In genomic region chr4:67713531-67714247, GRCh38 we compare ENCODE assay signal across 11 cellular contexts. TPM values are rescaled to one million over a fixed set of nuclear protein-coding genes. Genes with fewer than 3 reads are reported as not detected.
DNase-seq lines count a peak whose midpoint lies in the region; ATAC-seq lines count a peak whose summit lies in the region.
"Had no signal": no experiment of that assay in that cellular context is flagged by ENCODE, and none has a peak within 500 bp of the region (broad histone marks: within the 10 kb centered on the region; RNA-seq: fewer than 3 reads in every experiment).

No MANE protein-coding gene starts in this region.

- H3K27ac Mint-ChIP-seq in activated CD8-positive, alpha-beta memory T cell treated with anti-CD3 and anti-CD28 coated beads, Interleukin-2, amount 10 ng/mL, durations not matched to agents 7 days and 5 days: peak overlapping the region; percentile 63
- peak overlapping the region; percentile 75 for H3K27ac Mint-ChIP-seq in stimulated activated memory B cell treated with anti-CD40 and anti-IgM and Interleukin-4, amounts not matched to agents 10 μg/mL and 1 μg/mL and 100 μg/mL, for 72 hours

- H3K4me1 Mint-ChIP-seq in activated CD8-positive, alpha-beta memory T cell treated with anti-CD3 and anti-CD28 coated beads, Interleukin-2, amount 10 ng/mL, durations not matched to agents 7 days and 5 days: peaks cover 16% of the 10 kb centered on the region
- H3K4me1 Mint-ChIP-seq in stimulated activated memory B cell treated with anti-CD40 and anti-IgM and Interleukin-4, amounts not matched to agents 10 μg/mL and 1 μg/mL and 100 μg/mL, for 72 hours: peaks cover 23% of the 10 kb centered on the region

- no peaks in the 10 kb centered on the region for H3K27me3 Mint-ChIP-seq in activated CD8-positive, alpha-beta memory T cell treated with anti-CD3 and anti-CD28 coated beads, Interleukin-2, amount 10 ng/mL, durations not matched to agents 7 days and 5 days
- H3K27me3 Mint-ChIP-seq in stimulated activated memory B cell treated with anti-CD40 and anti-IgM and Interleukin-4, amounts not matched to agents 10 μg/mL and 1 μg/mL and 100 μg/mL, for 72 hours: no peaks in the 10 kb centered on the region

- H3K9me3 Mint-ChIP-seq in activated CD8-positive, alpha-beta memory T cell treated with anti-CD3 and anti-CD28 coated beads, Interleukin-2, amount 10 ng/mL, durations not matched to agents 7 days and 5 days (ENCODE audit: low read depth): no peaks in the 10 kb centered on the region
- H3K9me3 Mint-ChIP-seq in stimulated activated memory B cell treated with anti-CD40 and anti-IgM and Interleukin-4, amounts not matched to agents 10 μg/mL and 1 μg/mL and 100 μg/mL, for 72 hours: no peaks in the 10 kb centered on the region

- peaks cover 29% of the 10 kb centered on the region for H3K36me3 Mint-ChIP-seq in activated CD8-positive, alpha-beta memory T cell treated with anti-CD3 and anti-CD28 coated beads, Interleukin-2, amount 10 ng/mL, durations not matched to agents 7 days and 5 days
- peaks cover 18% of the 10 kb centered on the region for H3K36me3 Mint-ChIP-seq in stimulated activated memory B cell treated with anti-CD40 and anti-IgM and Interleukin-4, amounts not matched to agents 10 μg/mL and 1 μg/mL and 100 μg/mL, for 72 hours

- H3K4me3 Mint-ChIP-seq in activated CD8-positive, alpha-beta memory T cell treated with anti-CD3 and anti-CD28 coated beads, Interleukin-2, amount 10 ng/mL, durations not matched to agents 7 days and 5 days: no peak overlapping the region
- no peak overlapping the region for H3K4me3 Mint-ChIP-seq in stimulated activated memory B cell treated with anti-CD40 and anti-IgM and Interleukin-4, amounts not matched to agents 10 μg/mL and 1 μg/mL and 100 μg/mL, for 72 hours

- DNase-seq in activated CD8-positive, alpha-beta memory T cell treated with anti-CD3 and anti-CD28 coated beads, Interleukin-2, amount 10 ng/mL, durations not matched to agents 7 days and 5 days: no peak
- DNase-seq in activated CD8-positive, alpha-beta memory T cell treated with anti-CD3 and anti-CD28 coated beads, Interleukin-2, amount 50 U/mL, for 4 hours: no peak
- peak; percentile 73 for DNase-seq in RPMI7951 (ENCODE audit: low read depth)
- DNase-seq in epithelial cell of prostate (ENCODE audit: low read depth, low spot score): no peak
- no peak for DNase-seq in central memory CD4-positive, alpha-beta T cell
- DNase-seq in activated CD8-positive, alpha-beta memory T cell treated with anti-CD3 and anti-CD28 coated beads for 24 hours: no peak
- DNase-seq in Right ventricle myocardium inferior (ENCODE audit: missing footprints): no peak
- DNase-seq: NCI-H1417, right lobe of liver had no signal

- intact Hi-C loops in Right ventricle myocardium inferior (cut with DNase I): no loop called here

- CTCF ChIA-PET in activated CD8-positive, alpha-beta memory T cell treated with anti-CD3 and anti-CD28 coated beads, Interleukin-2, amount 10 ng/mL, durations not matched to agents 7 days and 5 days (lab: Charles Lee): interaction anchor here (1.3 kb wide), 1 partner anchor 33 kb away, joined by 5 read pairs; no protein-coding TSS in a partner anchor

- no peak for ATAC-seq in activated CD8-positive, alpha-beta memory T cell treated with anti-CD3 and anti-CD28 coated beads, Interleukin-2, amount 10 ng/mL, durations not matched to agents 7 days and 5 days
- ATAC-seq in stimulated activated memory B cell treated with anti-CD40 and anti-IgM and Interleukin-4, amounts not matched to agents 10 μg/mL and 1 μg/mL and 100 μg/mL, for 72 hours: peak; percentile 56
- no peak for ATAC-seq in Right ventricle myocardium inferior

- peak overlapping the region; percentile 78 for H3K27ac ChIP-seq in epithelial cell of prostate
- H3K27ac ChIP-seq: BLaER1, right lobe of liver had no signal

RNA-seq across cellular contexts. Expression of gene UBA6, which starts 12.7 kb away (rescaled TPM):
- total RNA-seq in activated CD8-positive, alpha-beta memory T cell treated with anti-CD3 and anti-CD28 coated beads, Interleukin-2, amount 10 ng/mL, durations not matched to agents 7 days and 5 days: 10 to 100 TPM; 88.2 to 91.2 TPM
- 157 and 162 TPM in 2 replicates for total RNA-seq in RPMI7951 (2014; rRNA removed; shearing (Covaris generic))
- 18.1 TPM for total RNA-seq in Right ventricle myocardium inferior

RNA-seq across cellular contexts. Expression of gene GNRHR, which starts 40.5 kb away (rescaled TPM):
- not detected for total RNA-seq in activated CD8-positive, alpha-beta memory T cell treated with anti-CD3 and anti-CD28 coated beads, Interleukin-2, amount 10 ng/mL, durations not matched to agents 7 days and 5 days
- not detected in 2 replicates for total RNA-seq in RPMI7951 (2014; rRNA removed; shearing (Covaris generic))
- total RNA-seq in Right ventricle myocardium inferior: not detected
- total RNA-seq: right lobe of liver had no signal
